In genomic region chr3:68977486-68978167, GRCh38 we compare ENCODE assay signal across 18 cellular contexts.
DNase-seq lines count a peak whose midpoint lies in the region; ATAC-seq, FAIRE-seq and TF ChIP-seq lines count a peak whose summit lies in the region.
"Had no signal": no experiment of that assay in that cellular context is flagged by ENCODE, and none has a peak within 500 bp of the region (broad histone marks: within the 10 kb centered on the region; RNA-seq: fewer than 3 reads in every experiment).

No MANE protein-coding gene starts in this region.

- FAIRE-seq in HTR-8/SVneo (lab: Jason Lieb, UNC): peak; percentile 16
- FAIRE-seq: G401.6, GM12891, GM19239 had no signal

- H3K9me3 Mint-ChIP-seq in effector memory CD8-positive, alpha-beta T cell: no peaks in the 10 kb centered on the region
- H3K9me3 Mint-ChIP-seq: CD8-positive, alpha-beta memory T cell had no signal

- TF ChIP-seq CTCF in NB4 (IDR thresholded peaks at IDR 0.05; ENCODE audit: low read depth, low read length): no peak

- H3K4me3 ChIP-seq in NB4 (ENCODE audit: low read depth, low read length): no peak overlapping the region
- H3K4me3 ChIP-seq: BLaER1 treated with 17β-estradiol and CSF1 and Interleukin-3, amounts not matched to agents 10 nM and 100 nM; GM23248; HAP-1 had no signal

- peaks cover 37% of the 10 kb centered on the region for H3K36me3 Mint-ChIP-seq in effector memory CD8-positive, alpha-beta T cell (ENCODE audit: insufficient read depth)

- H3K27ac Mint-ChIP-seq in effector memory CD8-positive, alpha-beta T cell: peak overlapping the region; percentile 23 to 59
- H3K27ac Mint-ChIP-seq: B cell; CD8-positive, alpha-beta memory T cell had no signal

- H3K4me3 Mint-ChIP-seq in effector memory CD8-positive, alpha-beta T cell: no peak overlapping the region
- H3K4me3 Mint-ChIP-seq: B cell; CD8-positive, alpha-beta memory T cell had no signal

- DNase-seq in HTR-8/SVneo (ENCODE audit: insufficient read length, low spot score): no peak
- peak; percentile 8 for DNase-seq in NB4 (ENCODE audit: low read depth)
- DNase-seq in effector memory CD8-positive, alpha-beta T cell: no peak
- DNase-seq in left kidney (ENCODE audit: low read depth, low spot score): peak; percentile 11
- DNase-seq in stimulated activated naive CD8-positive, alpha-beta T cell treated with anti-CD3 and anti-CD28 coated beads, Interleukin-15, Interleukin-2, amounts not matched to agents 100 U/mL and 50 U/mL, for 24 hours: no peak
- DNase-seq in hypothalamus (lab: John Stamatoyannopoulos, UW): no peak
- no peak for DNase-seq in stimulated activated CD4-positive, alpha-beta T cell treated with anti-CD3 and anti-CD28 coated beads, Interleukin-4, amount 100 ng/mL, for 4 hours
- DNase-seq: 8988T; CD8-positive, alpha-beta memory T cell; COR-L47; GM23248 had no signal

- no peaks in the 10 kb centered on the region for H3K27me3 Mint-ChIP-seq in effector memory CD8-positive, alpha-beta T cell
- H3K27me3 Mint-ChIP-seq: B cell; CD8-positive, alpha-beta memory T cell had no signal

- H3K4me1 Mint-ChIP-seq in effector memory CD8-positive, alpha-beta T cell (ENCODE audit: low read depth in 2 of 2): no peaks in the 10 kb centered on the region
- H3K4me1 Mint-ChIP-seq: B cell; CD8-positive, alpha-beta memory T cell had no signal

- no peak for ATAC-seq in effector memory CD8-positive, alpha-beta T cell (replicated peaks)
- ATAC-seq in GM19455 (IDR thresholded peaks at IDR 0.05; ENCODE audit: unreplicated experiment): no peak
- ATAC-seq in stimulated activated naive CD8-positive, alpha-beta T cell treated with anti-CD3 and anti-CD28 coated beads, Interleukin-15, Interleukin-2, amounts not matched to agents 100 U/mL and 50 U/mL, for 24 hours: no peak

- TF ChIP-seq POLR2A in NB4 (IDR thresholded peaks at IDR 0.05; ENCODE audit: extremely low read depth, insufficient read length): no peak

Comparison
In these comparisons a context has a peak if more than half of its experiments do, and no peak if none do; other contexts are left out.
1. DNase-seq: peak in NB4 (single experiment) and left kidney (single experiment); none in HTR-8/SVneo (single experiment), effector memory CD8-positive, alpha-beta T cell (0 of 3), stimulated activated naive CD8-positive, alpha-beta T cell treated with anti-CD3 and anti-CD28 coated beads, Interleukin-15, Interleukin-2, amounts not matched to agents 100 U/mL and 50 U/mL, for 24 hours (single experiment), hypothalamus (0 of 51) and stimulated activated CD4-positive, alpha-beta T cell treated with anti-CD3 and anti-CD28 coated beads, Interleukin-4, amount 100 ng/mL, for 4 hours (0 of 2).